In the genomic region with DNA sequence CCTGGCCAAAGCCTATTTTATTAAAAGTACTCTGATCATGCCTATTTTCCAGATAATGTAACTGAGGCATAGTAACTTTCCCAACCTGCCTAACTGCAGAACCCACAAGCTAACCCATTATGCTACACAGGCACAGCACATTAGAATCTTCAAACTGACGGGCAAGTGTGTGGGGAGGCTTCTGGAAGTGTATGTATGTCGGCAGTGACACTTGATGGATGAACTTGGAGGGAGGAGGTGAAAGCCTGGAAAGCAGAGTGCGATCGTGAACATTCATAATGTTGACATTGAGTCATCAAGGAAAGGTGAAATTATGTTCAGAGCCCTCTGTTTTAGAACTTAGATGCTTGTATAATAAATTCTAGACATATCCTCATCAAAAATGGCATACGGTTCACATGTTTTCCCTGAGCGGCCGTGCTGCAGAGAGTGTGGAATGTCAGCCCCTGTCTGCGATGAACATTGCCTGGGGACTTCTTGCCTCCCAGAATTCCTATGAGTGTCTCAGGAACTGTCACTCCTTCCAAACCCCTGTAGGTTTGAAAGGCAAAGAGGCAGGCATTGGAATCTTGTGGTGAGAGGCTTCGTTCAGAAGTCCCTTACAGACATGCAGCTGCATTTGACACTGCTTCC, we compare ENCODE assay signal across 31 cellular contexts.
"Had no signal": no experiment of that assay in that cellular context is flagged by ENCODE, and none has a peak within 500 bp of the region (broad histone marks: within the 10 kb centered on the region; RNA-seq: fewer than 3 reads in every experiment).

No MANE protein-coding gene starts in this region.

- H3K9me3 ChIP-seq: ascending aorta, breast epithelium, esophagus muscularis mucosa, gastrocnemius medialis, heart right ventricle had no signal

- H3K4me3 ChIP-seq: ascending aorta, breast epithelium, cardiac muscle cell, coronary artery, dorsolateral prefrontal cortex, esophagus muscularis mucosa, gastrocnemius medialis, heart right ventricle had no signal

- DNase-seq: activated B cell treated with CpG ODN at 0.5 μM for 24 hours; activated CD4-positive, alpha-beta memory T cell treated with anti-CD3 and anti-CD28 coated beads, Interleukin-2, amount 10 ng/mL, durations not matched to agents 7 days and 5 days; activated CD4-positive, alpha-beta T cell treated with anti-CD3 and anti-CD28 coated beads for 36 hours; activated CD4-positive, alpha-beta T cell treated with anti-CD3 and anti-CD28 coated beads, Interleukin-2, amount 10 ng/mL, durations not matched to agents 7 days and 5 days; activated CD4-positive, alpha-beta T cell treated with anti-CD3 and anti-CD28 coated beads, Interleukin-2, amount 50 U/mL, for 4 hours; activated CD4-positive, CD25-positive, alpha-beta regulatory T cell treated with anti-CD3 and anti-CD28 coated beads, Interleukin-2, amount 50 U/mL, for 72 hours; activated CD8-positive, alpha-beta memory T cell treated with anti-CD3 and anti-CD28 coated beads, Interleukin-2, amount 50 U/mL, for 48 hours; activated gamma-delta T cell; activated naive CD4-positive, alpha-beta T cell; activated naive CD4-positive, alpha-beta T cell treated with anti-CD3 and anti-CD28 coated beads, Interleukin-2, amount 10 ng/mL, durations not matched to agents 7 days and 5 days; activated naive CD8-positive, alpha-beta T cell treated with anti-CD3 and anti-CD28 coated beads, Interleukin-2, amount 10 ng/mL, durations not matched to agents 7 days and 5 days; activated T-cell treated with anti-CD3 and anti-CD28 coated beads for 4 hours; activated T-cell treated with anti-CD3 and anti-CD28 coated beads, Interleukin-2, amount 50 U/mL, for 24 hours; activated T-cell treated with anti-CD3 and anti-CD28 coated beads, Interleukin-2, amount 50 U/mL, for 72 hours; dorsolateral prefrontal cortex; effector memory CD4-positive, alpha-beta T cell; erythroblast; foreskin keratinocyte; gastrocnemius medialis; glutamatergic neuron; heart right ventricle; T-helper 1 cell; T-helper 17 cell; T1000; WERI-Rb-1 had no signal

- H3K36me3 ChIP-seq: ascending aorta, breast epithelium, cardiac muscle cell, esophagus muscularis mucosa, gastrocnemius medialis, heart right ventricle, WERI-Rb-1 had no signal

- ATAC-seq: activated CD4-positive, alpha-beta T cell treated with anti-CD3 and anti-CD28 coated beads for 36 hours; activated naive CD4-positive, alpha-beta T cell treated with anti-CD3 and anti-CD28 coated beads, Interleukin-2, amount 50 U/mL, for 72 hours; activated T-cell treated with anti-CD3 and anti-CD28 coated beads, Interleukin-2, amount 50 U/mL, for 72 hours; foreskin keratinocyte; gastrocnemius medialis; heart right ventricle; T-helper 17 cell had no signal

- H3K27ac ChIP-seq: ascending aorta, breast epithelium, cardiac muscle cell, coronary artery, dorsolateral prefrontal cortex, esophagus muscularis mucosa, foreskin keratinocyte, gastrocnemius medialis, heart right ventricle, WERI-Rb-1 had no signal

- H3K4me1 ChIP-seq: ascending aorta, breast epithelium, foreskin keratinocyte, gastrocnemius medialis, heart right ventricle had no signal

- H3K27me3 ChIP-seq: ascending aorta, breast epithelium, cardiac muscle cell, dorsolateral prefrontal cortex, gastrocnemius medialis had no signal
